ENCODE assay signal across 18 cellular contexts in genomic region chr7:148702876-148703670, GRCh38. TPM values are rescaled to one million over a fixed set of nuclear protein-coding genes. Genes with fewer than 3 reads are reported as not detected.
DNase-seq lines count a peak whose midpoint lies in the region; ATAC-seq, FAIRE-seq and TF ChIP-seq lines count a peak whose summit lies in the region.
"Had no signal": no experiment of that assay in that cellular context is flagged by ENCODE, and none has a peak within 500 bp of the region (broad histone marks: within the 10 kb centered on the region; RNA-seq: fewer than 3 reads in every experiment).

No MANE protein-coding gene starts in this region.

- H3K4me3 ChIP-seq in CD4-positive, alpha-beta memory T cell (ENCODE audit: low read length in 2 of 2): no peak overlapping the region
- H3K4me3 ChIP-seq in HEK293 (ENCODE audit: low read depth, low read length) (no peak overlapping the region), keratinocyte (ENCODE audit: control insufficient read depth in 2 of 3, extremely low read depth in 1 of 3, insufficient read depth in 2 of 3, low read depth in 1 of 3, low read length in 3 of 3) (no peak overlapping the region)

- peak overlapping the region in 7 of 8 donors; percentile 4 to 76 (median 49) for H3K4me3 Mint-ChIP-seq in CD4-positive, alpha-beta memory T cell

- peaks cover 71% of the 10 kb centered on the region for H3K4me1 ChIP-seq in CD4-positive, alpha-beta memory T cell (ENCODE audit: insufficient read depth, low read length)
- H3K4me1 ChIP-seq in HEK293 (ENCODE audit: control insufficient read depth, insufficient read depth, low read length): peaks cover 21% of the 10 kb centered on the region
- peaks cover 26% of the 10 kb centered on the region for H3K4me1 ChIP-seq in keratinocyte (ENCODE audit: control insufficient read depth, extremely low read depth, insufficient read depth, low read length)

- TF ChIP-seq CTCF in HEK293 (tag by site-specific recombination; IDR thresholded peaks at IDR 0.05) (peak; percentile 25; the same call in 1 of the 2 replicates), keratinocyte (optimal IDR thresholded peaks at IDR 0.05 in 1 of 3, IDR thresholded peaks at IDR 0.05 in 1 of 3, conservative IDR thresholded peaks at IDR 0.05 in 1 of 3; ENCODE audit: extremely low read depth in 1 of 3, insufficient read depth in 2 of 3, low read length in 3 of 3) (no peak)

- no peak overlapping the region for H3K27ac ChIP-seq in CD4-positive, alpha-beta memory T cell (ENCODE audit: low read depth, low read length)
- H3K27ac ChIP-seq in HEK293 (ENCODE audit: extremely low read depth, low read depth, low read length) (no peak overlapping the region), keratinocyte (ENCODE audit: control insufficient read depth, insufficient read depth, low read length) (peak overlapping the region; percentile 0)
- H3K27ac ChIP-seq: C4-2B had no signal

- H3K27me3 ChIP-seq in CD4-positive, alpha-beta memory T cell (ENCODE audit: insufficient read depth, low read length): no peaks in the 10 kb centered on the region
- H3K27me3 ChIP-seq in keratinocyte (ENCODE audit: control insufficient read depth, extremely low read depth, insufficient read depth, low read length): no peaks in the 10 kb centered on the region

- H3K9me1 ChIP-seq in keratinocyte (ENCODE audit: control insufficient read depth, extremely low read depth, insufficient read depth, low read length): peaks cover 6% of the 10 kb centered on the region

- no peak for DNase-seq in CD4-positive, alpha-beta memory T cell
- peak; percentile 58 for DNase-seq in astrocyte of the hippocampus (ENCODE audit: low read depth, low spot score)
- DNase-seq in keratinocyte (ENCODE audit: low read depth, low spot score): no peak
- DNase-seq in anterior cingulate cortex (lab: John Stamatoyannopoulos, UW): no peak
- DNase-seq in glomerular visceral epithelial cell (ENCODE audit: extremely low spot score): no peak
- no peak for DNase-seq in GM19238 (ENCODE audit: insufficient read length, low spot score)
- DNase-seq: activated CD4-positive, alpha-beta T cell treated with anti-CD3 and anti-CD28 coated beads for 4 hours; GDM1; left ventricle myocardium superior; NCI-H2171 treated with DMSO at 0.1 percent for 48 hours; stimulated activated CD4-positive, alpha-beta T cell treated with anti-CD3 and anti-CD28 coated beads, Interleukin-4, amount 100 ng/mL, for 1 hour had no signal

- H3K79me2 ChIP-seq in keratinocyte (ENCODE audit: control insufficient read depth, insufficient read depth, low read length): peaks cover 93% of the 10 kb centered on the region

- dilution Hi-C loops in keratinocyte (cut with MboI; ENCODE audit: extremely low pct_ligation_motif_present, low sequenced_read_pairs): no loop called here

- H3K4me1 Mint-ChIP-seq in CD4-positive, alpha-beta memory T cell: peaks cover 57 to 79% (median 69%) of the 10 kb centered on the region in 4 donors

- peaks cover 0 to 5% of the 10 kb centered on the region in 2 donors for H3K36me3 Mint-ChIP-seq in CD4-positive, alpha-beta memory T cell

- H4K20me1 ChIP-seq in keratinocyte (ENCODE audit: control insufficient read depth, extremely low read depth, insufficient read depth, low read length): peaks cover 19% of the 10 kb centered on the region

- peak overlapping the region; percentile 53 for H3K4me2 ChIP-seq in keratinocyte (ENCODE audit: control insufficient read depth, extremely low read depth, insufficient read depth, low read depth, low read length)

- no peak for FAIRE-seq in keratinocyte (lab: Jason Lieb, UNC)
- FAIRE-seq: bronchial epithelial cell, endometrium, H54 had no signal

- no peaks in the 10 kb centered on the region for H3K36me3 ChIP-seq in CD4-positive, alpha-beta memory T cell (ENCODE audit: insufficient read depth, low read length)
- H3K36me3 ChIP-seq in HEK293 (ENCODE audit: control insufficient read depth in 2 of 2, insufficient read depth in 1 of 2, low read length in 2 of 2) (no peaks in the 10 kb centered on the region), keratinocyte (ENCODE audit: control insufficient read depth in 2 of 2, extremely low read depth in 1 of 2, insufficient read depth in 2 of 2, low read length in 2 of 2) (no peaks in the 10 kb centered on the region)

- H3K9me3 ChIP-seq in CD4-positive, alpha-beta memory T cell (ENCODE audit: control insufficient read depth in 1 of 2, low read length in 2 of 2): no peaks in the 10 kb centered on the region
- no peaks in the 10 kb centered on the region for H3K9me3 ChIP-seq in HEK293 (ENCODE audit: control insufficient read depth, insufficient read depth, low read depth, low read length)
- no peaks in the 10 kb centered on the region for H3K9me3 ChIP-seq in keratinocyte (ENCODE audit: control insufficient read depth, low read depth, low read length)

- no peak overlapping the region for H3K9ac ChIP-seq in keratinocyte (ENCODE audit: control insufficient read depth, extremely low read depth, insufficient read depth, low read length)

- H2AFZ ChIP-seq in keratinocyte (ENCODE audit: control insufficient read depth, low read length): no peak overlapping the region

- no peak overlapping the region for H3K27ac Mint-ChIP-seq in CD4-positive, alpha-beta memory T cell

- CTCF ChIA-PET in CD4-positive, alpha-beta memory T cell (lab: Charles Lee; ENCODE audit: partially characterized antibody): interaction anchor here (0.5 to 1.2 kb wide), 3 partner anchors 20 to 585 kb away, joined by 3 to 4 read pairs (median 3); no protein-coding TSS in a partner anchor
- CTCF ChIA-PET in HEK293 (lab: Yijun Ruan, JAX): interaction anchor here (0.5 to 1.2 kb wide), 7 partner anchors 9 to 234 kb away, joined by 3 to 5 read pairs (median 4); no protein-coding TSS in a partner anchor

- intact Hi-C loops in CD4-positive, alpha-beta memory T cell (cut with micrococcal nuclease): no loop called here

- H3K9me3 Mint-ChIP-seq in CD4-positive, alpha-beta memory T cell: no peaks in the 10 kb centered on the region

- no peaks in the 10 kb centered on the region for H3K27me3 Mint-ChIP-seq in CD4-positive, alpha-beta memory T cell

- no peak for ATAC-seq in GM19035 (IDR thresholded peaks at IDR 0.05; ENCODE audit: unreplicated experiment)
- ATAC-seq: left ventricle myocardium superior, sciatic nerve had no signal

- POLR2A ChIA-PET in CD4-positive, alpha-beta memory T cell (lab: Charles Lee; ENCODE audit: partially characterized antibody): interaction anchor here (1.4 kb wide), 1 partner anchor 18 kb away, joined by 3 read pairs; no protein-coding TSS in a partner anchor
- POLR2A ChIA-PET in HEK293 (lab: Yijun Ruan, JAX): interaction anchor here (1.0 kb wide), 1 partner anchor 279 kb away, joined by 3 read pairs; no protein-coding TSS in a partner anchor

TF ChIP-seq in HEK293, 187 proteins besides CTCF, POLR2A, EP300 and RAD21 (continues in another document):
- TF ChIP-seq ZNF202 (tag by site-specific recombination; IDR thresholded peaks at IDR 0.05; ENCODE audit: borderline replicate concordance): peak; percentile 58; the same call in 1 of the 2 replicates
- TF ChIP-seq ZNF600 (tag by site-specific recombination; IDR thresholded peaks at IDR 0.05): peak; percentile 62
- TF ChIP-seq PRDM10 (tag by site-specific recombination; IDR thresholded peaks at IDR 0.05): peak; percentile 64
- peak; percentile 18; the same call in 1 of the 2 replicates for TF ChIP-seq GLIS1 (tag by site-specific recombination; IDR thresholded peaks at IDR 0.05)
- TF ChIP-seq ZNF362 (tag by site-specific recombination; IDR thresholded peaks at IDR 0.05): 0 out of 2 replicates have a peak, but pooled peaks have one; percentile 16

RNA-seq across cellular contexts. Expression of gene CUL1, which starts 4.4 kb away (rescaled TPM):
- total RNA-seq in CD4-positive, alpha-beta memory T cell: 10 to 100 TPM; 65.6 to 66.8 TPM
- 10 to 100 TPM; 45.3 to 65.7 TPM for polyA plus RNA-seq in CD4-positive, alpha-beta memory T cell
- 42.5 to 55.4 TPM (median 50.7 TPM) in 3 replicates for polyA plus RNA-seq in keratinocyte
- 38.5 TPM for polyA plus RNA-seq in keratinocyte (2011; ENCODE audit: low read depth)
- polyA plus RNA-seq in keratinocyte (2011; cell fraction: cytosol; rRNA removed): 33.8 and 46.0 TPM in 2 replicates
- polyA plus RNA-seq in keratinocyte (2011; cell fraction: nucleus; rRNA removed): 48.2 and 55.5 TPM in 2 replicates
- polyA plus RNA-seq in keratinocyte (2012; ENCODE audit: low replicate concordance): 40.6 and 44.6 TPM in 2 replicates
- 16.9 to 51.3 TPM (median 39.4 TPM) in 3 replicates for polyA minus RNA-seq in keratinocyte
- polyA minus RNA-seq in keratinocyte (2011; cell fraction: cytosol; rRNA and poly(A)+ RNA removed): 32.8 TPM
- polyA minus RNA-seq in keratinocyte (2011; cell fraction: nucleus; rRNA and poly(A)+ RNA removed): 26.4 and 46.0 TPM in 2 replicates
